1 cellular context compared by ENCODE assay signal in the genomic region with DNA sequence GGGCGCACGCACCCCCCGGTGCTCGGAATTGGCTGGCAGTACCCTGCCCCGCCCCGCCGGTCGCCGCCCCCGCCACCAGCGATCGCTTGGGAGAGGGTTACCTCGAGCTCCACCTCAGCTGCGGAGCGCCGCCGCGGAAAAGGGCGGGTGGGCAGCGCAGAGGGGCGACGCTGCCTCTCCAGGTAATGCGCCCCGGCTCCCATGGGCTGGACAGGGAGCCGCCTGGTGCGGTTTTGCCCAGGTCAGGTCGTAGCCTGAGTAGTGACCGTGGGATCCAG.
TF ChIP-seq lines count a peak whose summit lies in the region.

No MANE protein-coding gene starts in this region.

TF ChIP-seq in HepG2, 621 proteins besides CTCF, POLR2A, EP300 and RAD21 (continued from another document):
- TF ChIP-seq, protein P1, sequence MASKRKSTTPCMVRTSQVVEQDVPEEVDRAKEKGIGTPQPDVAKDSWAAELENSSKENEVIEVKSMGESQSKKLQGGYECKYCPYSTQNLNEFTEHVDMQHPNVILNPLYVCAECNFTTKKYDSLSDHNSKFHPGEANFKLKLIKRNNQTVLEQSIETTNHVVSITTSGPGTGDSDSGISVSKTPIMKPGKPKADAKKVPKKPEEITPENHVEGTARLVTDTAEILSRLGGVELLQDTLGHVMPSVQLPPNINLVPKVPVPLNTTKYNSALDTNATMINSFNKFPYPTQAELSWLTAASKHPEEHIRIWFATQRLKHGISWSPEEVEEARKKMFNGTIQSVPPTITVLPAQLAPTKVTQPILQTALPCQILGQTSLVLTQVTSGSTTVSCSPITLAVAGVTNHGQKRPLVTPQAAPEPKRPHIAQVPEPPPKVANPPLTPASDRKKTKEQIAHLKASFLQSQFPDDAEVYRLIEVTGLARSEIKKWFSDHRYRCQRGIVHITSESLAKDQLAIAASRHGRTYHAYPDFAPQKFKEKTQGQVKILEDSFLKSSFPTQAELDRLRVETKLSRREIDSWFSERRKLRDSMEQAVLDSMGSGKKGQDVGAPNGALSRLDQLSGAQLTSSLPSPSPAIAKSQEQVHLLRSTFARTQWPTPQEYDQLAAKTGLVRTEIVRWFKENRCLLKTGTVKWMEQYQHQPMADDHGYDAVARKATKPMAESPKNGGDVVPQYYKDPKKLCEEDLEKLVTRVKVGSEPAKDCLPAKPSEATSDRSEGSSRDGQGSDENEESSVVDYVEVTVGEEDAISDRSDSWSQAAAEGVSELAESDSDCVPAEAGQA (IDR thresholded peaks at IDR 0.05; ENCODE audit: low read depth): no peak
- TF ChIP-seq, protein P1 (CRISPR knock-in tag; IDR thresholded peaks at IDR 0.05; ENCODE audit: borderline replicate concordance): 0 out of 2 replicates have a peak, but pooled peaks have one; percentile 34
- peak; percentile 1 for TF ChIP-seq HNRNPLL (IDR thresholded peaks at IDR 0.05; ENCODE audit: low read depth, low read length, poor library complexity, severe bottlenecking)
- peak; percentile 18; the same call in 1 of the 2 replicates for TF ChIP-seq MTA1 (CRISPR knock-in tag; IDR thresholded peaks at IDR 0.05; ENCODE audit: borderline replicate concordance)
